ENCODE assay signal across 9 cellular contexts in genomic region chr4:185513489-185514181, GRCh38. TPM values are rescaled to one million over a fixed set of nuclear protein-coding genes. Genes with fewer than 3 reads are reported as not detected.
DNase-seq lines count a peak whose midpoint lies in the region; ATAC-seq and TF ChIP-seq lines count a peak whose summit lies in the region.
"Had no signal": no experiment of that assay in that cellular context is flagged by ENCODE, and none has a peak within 500 bp of the region (broad histone marks: within the 10 kb centered on the region; RNA-seq: fewer than 3 reads in every experiment).

No MANE protein-coding gene starts in this region.

- H3K79me2 ChIP-seq in smooth muscle cell (ENCODE audit: low read depth): no peaks in the 10 kb centered on the region

- peak overlapping the region; percentile 56 for H3K4me2 ChIP-seq in smooth muscle cell

- peak in 1 of 4 experiments; percentile 72 for ATAC-seq in T-cell (replicated peaks in 1 of 4)
- no peak for ATAC-seq in GM21825 (IDR thresholded peaks at IDR 0.05; ENCODE audit: unreplicated experiment)
- no peak for ATAC-seq in HG03175 (IDR thresholded peaks at IDR 0.05; ENCODE audit: unreplicated experiment)

- no peak overlapping the region for H2AFZ ChIP-seq in smooth muscle cell (ENCODE audit: low read depth)

- H3K4me3 ChIP-seq in cardiac muscle cell: no peak overlapping the region
- H3K4me3 ChIP-seq in smooth muscle cell: no peak overlapping the region

- CTCF ChIA-PET in T-cell (lab: Charles Lee): interaction anchor here (0.6 to 1.0 kb wide), 6 partner anchors 21 to 830 kb away, joined by 3 to 5 read pairs (median 4); no protein-coding TSS in a partner anchor

- no peaks in the 10 kb centered on the region for H3K9me3 Mint-ChIP-seq in T-helper 2 cell treated with Interferon-gamma antibody and Interleukin-4, amounts not matched to agents 5 μg/mL and 100 μg/mL, for 36 hours
- no peaks in the 10 kb centered on the region for H3K9me3 Mint-ChIP-seq in T-cell

- POLR2A ChIA-PET in T-cell (lab: Charles Lee): no interaction called here

- H3K36me3 ChIP-seq in cardiac muscle cell: no peaks in the 10 kb centered on the region
- H3K36me3 ChIP-seq in smooth muscle cell (ENCODE audit: low read depth): peaks cover 24% of the 10 kb centered on the region

- no peak overlapping the region for H3K4me3 Mint-ChIP-seq in T-helper 2 cell treated with Interferon-gamma antibody and Interleukin-4, amounts not matched to agents 5 μg/mL and 100 μg/mL, for 36 hours
- H3K4me3 Mint-ChIP-seq in T-cell: peak overlapping the region in 2 of 3 donors; percentile 4 to 66

- no peaks in the 10 kb centered on the region for H3K36me3 Mint-ChIP-seq in T-helper 2 cell treated with Interferon-gamma antibody and Interleukin-4, amounts not matched to agents 5 μg/mL and 100 μg/mL, for 36 hours (ENCODE audit: low read depth)
- no peaks in the 10 kb centered on the region for H3K36me3 Mint-ChIP-seq in T-cell

- peaks cover 17% of the 10 kb centered on the region for H3F3A ChIP-seq in smooth muscle cell (ENCODE audit: low read depth)

- TF ChIP-seq CTCF in cardiac muscle cell (IDR thresholded peaks at IDR 0.05; ENCODE audit: low read depth, low read length) (no peak), smooth muscle cell (IDR thresholded peaks at IDR 0.05; ENCODE audit: borderline replicate concordance, insufficient read depth, poor library complexity, severe bottlenecking) (no peak)

- DNase-seq in T-helper 2 cell (peak in 3 of 5 experiments; percentile 9 to 38 (median 33)), T-cell (peak in 2 of 34 experiments; percentile 5 to 20), cardiac muscle cell (ENCODE audit: low read depth in 1 of 2, low spot score in 1 of 2) (peak in 1 of 2 donors; percentile 91), smooth muscle cell (lab: John Stamatoyannopoulos, UW; ENCODE audit: unreplicated experiment) (no peak), DMS153 treated with DMSO at 0.1 percent for 48 hours (lab: John Stamatoyannopoulos, UW; ENCODE audit: unreplicated experiment) (no peak)
- DNase-seq in T-helper 2 cell treated with Interferon-gamma antibody and Interleukin-4, amounts not matched to agents 5 μg/mL and 100 μg/mL, for 36 hours (ENCODE audit: low spot score): no peak
- DNase-seq: NCI-H2171 had no signal

- H3K4me1 Mint-ChIP-seq in T-helper 2 cell treated with Interferon-gamma antibody and Interleukin-4, amounts not matched to agents 5 μg/mL and 100 μg/mL, for 36 hours (ENCODE audit: low read depth): peaks cover 7% of the 10 kb centered on the region
- peaks cover 14 to 20% (median 16%) of the 10 kb centered on the region in 3 donors for H3K4me1 Mint-ChIP-seq in T-cell

- no peak overlapping the region for H3K27ac Mint-ChIP-seq in T-helper 2 cell treated with Interferon-gamma antibody and Interleukin-4, amounts not matched to agents 5 μg/mL and 100 μg/mL, for 36 hours
- no peak overlapping the region for H3K27ac Mint-ChIP-seq in T-cell

- peaks cover 21% of the 10 kb centered on the region for H4K20me1 ChIP-seq in smooth muscle cell (ENCODE audit: low read depth)

- peak overlapping the region; percentile 42 for H3K27ac ChIP-seq in cardiac muscle cell
- peak overlapping the region; percentile 64 for H3K27ac ChIP-seq in smooth muscle cell (ENCODE audit: low read depth)

- H3K27me3 Mint-ChIP-seq in T-helper 2 cell treated with Interferon-gamma antibody and Interleukin-4, amounts not matched to agents 5 μg/mL and 100 μg/mL, for 36 hours (ENCODE audit: low read depth): peaks cover 64% of the 10 kb centered on the region
- peaks cover 43 to 55% of the 10 kb centered on the region in 2 donors for H3K27me3 Mint-ChIP-seq in T-cell

- H3K27me3 ChIP-seq in cardiac muscle cell (no peaks in the 10 kb centered on the region), smooth muscle cell (ENCODE audit: low read depth) (no peaks in the 10 kb centered on the region)

- H3K4me1 ChIP-seq in cardiac muscle cell (ENCODE audit: low read depth) (peaks cover 9% of the 10 kb centered on the region), smooth muscle cell (ENCODE audit: low read depth) (peaks cover 9% of the 10 kb centered on the region)

- no peak overlapping the region for H3K9ac ChIP-seq in smooth muscle cell (ENCODE audit: low read depth)

- 72% methylated on average over 10 of the region's 10 CpGs for WGBS in smooth muscle cell (ENCODE audit: low lambda C conversion rate)

- no peaks in the 10 kb centered on the region for H3K9me3 ChIP-seq in cardiac muscle cell (ENCODE audit: low read depth)
- no peaks in the 10 kb centered on the region for H3K9me3 ChIP-seq in smooth muscle cell (replicated peaks; ENCODE audit: low read depth)

RNA-seq across cellular contexts. Expression of gene PDLIM3, which starts 21.7 kb away (rescaled TPM):
- total RNA-seq in T-cell (under 1 TPM in 3 of 5 donors, not detected in 2; 0.23 to 0.63 (median 0.63) TPM), cardiac muscle cell (35.2 and 43.2 TPM in 2 replicates), smooth muscle cell (691 and 781 TPM in 2 replicates)
- polyA plus RNA-seq in cardiac muscle cell (23.6 and 29.1 TPM in 2 replicates), smooth muscle cell (309 and 356 TPM in 2 replicates)

RNA-seq across cellular contexts. Expression of gene CCDC110, which starts 42.1 kb away (rescaled TPM):
- total RNA-seq in T-cell (under 1 TPM; 0.35 to 0.77 (median 0.47) TPM), cardiac muscle cell (0.42 and 3.1 TPM in 2 replicates), smooth muscle cell (2.5 and 9.9 TPM in 2 replicates)
- polyA plus RNA-seq in cardiac muscle cell (1.8 TPM in 1 of 2 replicates, not detected in the other), smooth muscle cell (0.92 and 2.3 TPM in 2 replicates)

Comparison
In these comparisons a context has a peak if more than half of its experiments do, and no peak if none do; other contexts are left out.
1. DNase-seq: peak in T-helper 2 cell (3 of 5); none in T-helper 2 cell treated with Interferon-gamma antibody and Interleukin-4, amounts not matched to agents 5 μg/mL and 100 μg/mL, for 36 hours (single experiment), smooth muscle cell (single experiment) and DMS153 treated with DMSO at 0.1 percent for 48 hours (single experiment).
2. RNA of gene PDLIM3, which starts 21.7 kb away (total RNA-seq): 691 to 781 TPM in smooth muscle cell and 35.2 to 43.2 TPM in cardiac muscle cell; 0.23 to 0.63 TPM in T-cell; every median in the first group is over 10 times any median in the second.